Comparison of ENCODE assay signal across 8 cellular contexts in genomic region chr19:13748169-13748884, GRCh38. TPM values are rescaled to one million over a fixed set of nuclear protein-coding genes. Genes with fewer than 3 reads are reported as not detected.
DNase-seq lines count a peak whose midpoint lies in the region; ATAC-seq, FAIRE-seq and TF ChIP-seq lines count a peak whose summit lies in the region.

No MANE protein-coding gene starts in this region.

- H3K9me3 ChIP-seq in fibroblast of lung (ENCODE audit: control insufficient read depth, insufficient read depth, low read depth, low read length) (no peaks in the 10 kb centered on the region), pancreas (no peaks in the 10 kb centered on the region)

- H3K4me3 ChIP-seq in WI38 (ENCODE audit: low read depth, low read length): peak overlapping the region; percentile 91
- H3K4me3 ChIP-seq in fibroblast of lung (replicated peaks in 1 of 4; ENCODE audit: control extremely low read depth in 1 of 4, insufficient read depth in 1 of 4, low read depth in 3 of 4, low read length in 4 of 4): peak overlapping the region; percentile 75 to 85 (median 80)
- peak overlapping the region; percentile 60 to 86 (median 72) for H3K4me3 ChIP-seq in pancreas

- no peaks in the 10 kb centered on the region for H3K4me1 ChIP-seq in fibroblast of lung (ENCODE audit: control insufficient read depth, extremely low read depth, insufficient read depth, low read length)
- H3K4me1 ChIP-seq in pancreas: peaks cover 5 to 14% (median 7%) of the 10 kb centered on the region in 3 donors

- no peaks in the 10 kb centered on the region for H4K20me1 ChIP-seq in fibroblast of lung (ENCODE audit: control insufficient read depth, extremely low read depth, insufficient read depth, low read length)

- TF ChIP-seq CTCF in HFFc6 (IDR thresholded peaks at IDR 0.05) (0 out of 2 replicates have a peak, but pooled peaks have one; percentile 10), WI38 (IDR thresholded peaks at IDR 0.05; ENCODE audit: low read depth, low read length) (no peak), fibroblast of lung (conservative IDR thresholded peaks at IDR 0.05 in 1 of 2, IDR thresholded peaks at IDR 0.05 in 1 of 2; ENCODE audit: low read depth in 1 of 2, low read length in 2 of 2) (peak in 1 of 2 donors; percentile 1), pancreas (IDR thresholded peaks at IDR 0.05) (no peak)

- no peak for FAIRE-seq in pancreas (lab: Jason Lieb, UNC)

- WGBS in pancreas, 2 donors: 0% methylated on average over 25 of the region's 25 CpGs

- H3K4me3 Mint-ChIP-seq in HFFc6: peak overlapping the region; percentile 98

- peak; percentile 26 for DNase-seq in CD1c-positive myeloid dendritic cell (ENCODE audit: extremely low spot score)
- peak; percentile 54 for DNase-seq in HFFc6
- DNase-seq in fibroblast of lung (ENCODE audit: low read depth in 2 of 2): peak; percentile 56 to 63
- DNase-seq in pancreas: peak in 1 of 6 donors; percentile 44
- no peak for DNase-seq in mucosa of gallbladder (ENCODE audit: low spot score)
- DNase-seq in cerebellum (ENCODE audit: low spot score): no peak

- peaks cover 6% of the 10 kb centered on the region for H3K4me1 Mint-ChIP-seq in HFFc6 (ENCODE audit: low read depth)

- H3K36me3 Mint-ChIP-seq in HFFc6 (ENCODE audit: low read depth): peaks cover 19% of the 10 kb centered on the region; the same call in 1 of the 2 replicates

- H3K27ac ChIP-seq in fibroblast of lung (ENCODE audit: insufficient read depth, low read length) (peak overlapping the region; percentile 89), pancreas (peak overlapping the region; percentile 47 to 85 (median 63))

- peak overlapping the region; percentile 86 for H3K9ac ChIP-seq in fibroblast of lung (ENCODE audit: insufficient read depth, low read length)

- H3K4me2 ChIP-seq in fibroblast of lung (ENCODE audit: extremely low read depth, insufficient read depth, low read length): peak overlapping the region; percentile 96

- H3K27me3 ChIP-seq in fibroblast of lung (ENCODE audit: control insufficient read depth, insufficient read depth, low read length) (no peaks in the 10 kb centered on the region), pancreas (no peaks in the 10 kb centered on the region)

- peaks cover 21% of the 10 kb centered on the region for H3K79me2 ChIP-seq in fibroblast of lung (ENCODE audit: control insufficient read depth, insufficient read depth, low read length)

- ATAC-seq in pancreas (peak in 2 of 4 donors; percentile 0 to 2), HG03159 (IDR thresholded peaks at IDR 0.05; ENCODE audit: unreplicated experiment) (no peak)

- H3K27ac Mint-ChIP-seq in HFFc6: peak overlapping the region; percentile 96

- peaks cover 12% of the 10 kb centered on the region; the same call in 1 of the 2 replicates for H3K9me3 Mint-ChIP-seq in HFFc6

- H3K27me3 Mint-ChIP-seq in HFFc6 (ENCODE audit: insufficient read depth): 0 out of 2 replicates have a peak, but pooled peaks cover 3% of the 10 kb centered on the region

- H2AFZ ChIP-seq in fibroblast of lung (ENCODE audit: low read length): peak overlapping the region; percentile 0

- H3K36me3 ChIP-seq in fibroblast of lung (ENCODE audit: control insufficient read depth, insufficient read depth, low read length) (peaks cover 11% of the 10 kb centered on the region), pancreas (peaks cover 0 to 4% (median 0%) of the 10 kb centered on the region in 3 donors)

- intact Hi-C loops in pancreas (cut with DNase I): no loop called here

RNA-seq across cellular contexts. Expression of gene MRI1, which starts 16.0 kb away (rescaled TPM):
- total RNA-seq in HFFc6 (2021; fragmentation: NEBNext Ultra II Directional; extraction: Animal tissue kit (Norgen Biotek cat#: 25700)): 10 to 100 TPM; 31.3 to 34.7 (median 31.8) TPM
- total RNA-seq in fibroblast of lung (17.7 and 20.3 TPM in 2 replicates), pancreas (10 to 100 TPM; 14.4 to 21.4 (median 16.1) TPM), mucosa of gallbladder (59.4 TPM), cerebellum (22.1 TPM)
- polyA plus RNA-seq in fibroblast of lung (5.2 and 17.1 TPM in 2 replicates), pancreas (10 to 100 TPM; 21.6 to 35.1 TPM)
- 6.2 and 17.7 TPM in 2 replicates for polyA plus RNA-seq in fibroblast of lung (2012)
- 7.2 and 26.5 TPM in 2 replicates for polyA minus RNA-seq in fibroblast of lung (ENCODE audit: low replicate concordance)

RNA-seq across cellular contexts. Expression of gene C19orf53, which starts 25.9 kb away (rescaled TPM):
- total RNA-seq in HFFc6 (2021; fragmentation: NEBNext Ultra II Directional; extraction: Animal tissue kit (Norgen Biotek cat#: 25700)): 100 to 1,000 TPM; 123 to 204 (median 172) TPM
- total RNA-seq in fibroblast of lung: 50.1 and 58.8 TPM in 2 replicates
- polyA plus RNA-seq in fibroblast of lung: 146 and 206 TPM in 2 replicates
- polyA plus RNA-seq in fibroblast of lung (2012): 292 and 381 TPM in 2 replicates
- polyA minus RNA-seq in fibroblast of lung (ENCODE audit: low replicate concordance): 139 and 187 TPM in 2 replicates
- 10 to 100 TPM; 18.9 to 37.8 (median 29.0) TPM for total RNA-seq in pancreas
- polyA plus RNA-seq in pancreas: 10 to 100 TPM; 91.2 to 99.0 TPM
- 91.3 TPM for total RNA-seq in mucosa of gallbladder
- total RNA-seq in cerebellum: 15.5 TPM

RNA-seq across cellular contexts. Expression of gene ZSWIM4, which starts 46.9 kb away (rescaled TPM):
- total RNA-seq in HFFc6 (2021; fragmentation: NEBNext Ultra II Directional; extraction: Animal tissue kit (Norgen Biotek cat#: 25700)): 1 to 10 TPM; 5.0 to 6.0 (median 5.2) TPM
- 5.6 and 6.7 TPM in 2 replicates for total RNA-seq in fibroblast of lung
- 1.6 and 2.0 TPM in 2 replicates for polyA plus RNA-seq in fibroblast of lung
- polyA plus RNA-seq in fibroblast of lung (2012): 2.8 and 3.3 TPM in 2 replicates
- polyA minus RNA-seq in fibroblast of lung (ENCODE audit: low replicate concordance): 4.4 and 6.1 TPM in 2 replicates
- total RNA-seq in pancreas: 1 to 10 TPM; 1.9 to 9.3 (median 3.4) TPM
- polyA plus RNA-seq in pancreas: 1 to 10 TPM; 3.9 to 5.5 TPM
- 11.2 TPM for total RNA-seq in mucosa of gallbladder
- total RNA-seq in cerebellum: 13.6 TPM

Comparison
In these comparisons a context has a peak if more than half of its experiments do, and no peak if none do; other contexts are left out.
1. DNase-seq: peak in CD1c-positive myeloid dendritic cell (single experiment), HFFc6 (single experiment) and fibroblast of lung (2 of 2); none in mucosa of gallbladder (single experiment) and cerebellum (single experiment).
2. Peak in every context shown above with its lines, with median percentiles within 50 percentile points of each other: H3K4me3 ChIP-seq.